8 cellular contexts compared by ENCODE assay signal in the genomic region with DNA sequence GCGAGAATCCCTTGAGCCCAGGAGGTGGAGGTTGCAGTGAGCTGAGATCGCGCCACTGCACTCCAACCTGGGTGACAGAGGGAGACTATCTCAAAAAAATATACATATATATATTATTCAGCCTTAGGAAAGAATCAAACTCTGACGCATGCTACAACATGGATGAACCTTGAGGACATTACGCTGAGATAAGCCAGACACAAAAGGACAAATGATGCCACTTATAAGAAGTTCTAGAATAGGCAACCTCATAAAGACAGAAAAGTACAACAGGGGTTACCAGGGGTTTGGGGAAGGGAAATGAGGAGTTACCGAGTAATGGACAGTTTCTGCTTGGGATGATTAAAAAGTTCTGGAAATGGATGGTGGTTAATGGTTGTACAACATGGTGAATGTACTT.
DNase-seq lines count a peak whose midpoint lies in the region; ATAC-seq and TF ChIP-seq lines count a peak whose summit lies in the region.

No MANE protein-coding gene starts in this region.

- H3K27me3 ChIP-seq in rectal smooth muscle tissue (ENCODE audit: control insufficient read depth, insufficient read depth, low read length) = no peaks in the 10 kb centered on the region

- no peak for DNase-seq in GM12864 (ENCODE audit: low read depth)
- DNase-seq in SK-N-MC (ENCODE audit: low read depth, low spot score) = no peak
- no peak for DNase-seq in fibroblast of mammary gland (ENCODE audit: low read depth)
- DNase-seq in SIG-M5 (lab: John Stamatoyannopoulos, UW) = no peak
- no peak for DNase-seq in KBM-7
- no peak for DNase-seq in stimulated activated CD8-positive, alpha-beta memory T cell treated with anti-CD3 and anti-CD28 coated beads, Interleukin-4, amount 100 ng/mL, for 48 hours

- H3K4me1 ChIP-seq in rectal smooth muscle tissue (ENCODE audit: control insufficient read depth, insufficient read depth, low read length) = peaks cover 11% of the 10 kb centered on the region

- H3K9me3 ChIP-seq in SK-N-MC (ENCODE audit: low read depth, low read length) = no peaks in the 10 kb centered on the region

- no peak for TF ChIP-seq CTCF in GM12864 (IDR thresholded peaks at IDR 0.05; ENCODE audit: low read depth, low read length, missing control alignments)
- TF ChIP-seq CTCF in fibroblast of mammary gland (conservative IDR thresholded peaks at IDR 0.05; ENCODE audit: control insufficient read depth, insufficient read depth, low read depth, low read length) = no peak

- H3K27ac ChIP-seq in SK-N-MC (no peak overlapping the region), rectal smooth muscle tissue (ENCODE audit: low read depth, low read length) (peak overlapping the region; percentile 94)

- H3K36me3 ChIP-seq in SK-N-MC (ENCODE audit: insufficient read depth, low read length) (peaks cover 36% of the 10 kb centered on the region), rectal smooth muscle tissue (ENCODE audit: control insufficient read depth, insufficient read depth, low read length) (peaks cover 14% of the 10 kb centered on the region)

- no peak for ATAC-seq in GM21786 (IDR thresholded peaks at IDR 0.05; ENCODE audit: unreplicated experiment)

- in situ Hi-C loops in KBM-7 (cut with MboI; ENCODE audit: low pct_unique_long_range_greater_than_20kb, low sequenced_read_pairs) = loop anchor here (25.0 kb wide), 1 partner anchor 104 kb away; a partner anchor contains a TSS

- H3K9ac ChIP-seq in SK-N-MC (ENCODE audit: insufficient read length) (peak overlapping the region; percentile 81), rectal smooth muscle tissue (ENCODE audit: low read length) (no peak overlapping the region)

- H3K4me3 ChIP-seq in GM12864 (ENCODE audit: low read depth, low read length) (peak overlapping the region; percentile 89), SK-N-MC (peak overlapping the region; percentile 84), fibroblast of mammary gland (ENCODE audit: control insufficient read depth, low read depth, low read length) (peak overlapping the region; percentile 70), rectal smooth muscle tissue (ENCODE audit: low read length) (peak overlapping the region; percentile 83)
